ENCODE assay signal across 1 cellular context in the genomic region with DNA sequence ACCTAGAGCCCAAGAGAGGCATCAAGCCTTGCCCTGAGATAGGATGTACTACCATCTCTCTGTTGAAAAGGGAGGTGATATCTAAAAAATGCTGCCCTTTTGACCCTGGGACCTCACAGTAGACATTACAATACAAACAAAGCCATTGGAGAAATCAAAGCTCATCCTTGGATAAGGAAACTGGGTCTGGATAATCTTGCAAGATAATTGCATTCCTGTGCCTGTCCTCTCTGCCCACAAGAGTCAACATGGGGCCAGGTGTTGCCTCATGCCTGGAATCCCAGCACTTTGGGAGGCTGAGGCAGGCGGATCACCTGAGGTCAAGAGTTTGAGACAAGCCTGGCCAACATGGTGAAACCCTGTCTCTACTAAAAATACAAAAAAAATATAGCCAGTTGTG.
A peak's percentile ranks its signal among the peaks of the same experiment; 100 is the strongest.
TF ChIP-seq lines count a peak whose summit lies in the region.

No MANE protein-coding gene starts in this region.

TF ChIP-seq in HepG2, 621 proteins besides CTCF, POLR2A, EP300 and RAD21 (continued from another document and continues in another):
- TF ChIP-seq, protein P1, sequence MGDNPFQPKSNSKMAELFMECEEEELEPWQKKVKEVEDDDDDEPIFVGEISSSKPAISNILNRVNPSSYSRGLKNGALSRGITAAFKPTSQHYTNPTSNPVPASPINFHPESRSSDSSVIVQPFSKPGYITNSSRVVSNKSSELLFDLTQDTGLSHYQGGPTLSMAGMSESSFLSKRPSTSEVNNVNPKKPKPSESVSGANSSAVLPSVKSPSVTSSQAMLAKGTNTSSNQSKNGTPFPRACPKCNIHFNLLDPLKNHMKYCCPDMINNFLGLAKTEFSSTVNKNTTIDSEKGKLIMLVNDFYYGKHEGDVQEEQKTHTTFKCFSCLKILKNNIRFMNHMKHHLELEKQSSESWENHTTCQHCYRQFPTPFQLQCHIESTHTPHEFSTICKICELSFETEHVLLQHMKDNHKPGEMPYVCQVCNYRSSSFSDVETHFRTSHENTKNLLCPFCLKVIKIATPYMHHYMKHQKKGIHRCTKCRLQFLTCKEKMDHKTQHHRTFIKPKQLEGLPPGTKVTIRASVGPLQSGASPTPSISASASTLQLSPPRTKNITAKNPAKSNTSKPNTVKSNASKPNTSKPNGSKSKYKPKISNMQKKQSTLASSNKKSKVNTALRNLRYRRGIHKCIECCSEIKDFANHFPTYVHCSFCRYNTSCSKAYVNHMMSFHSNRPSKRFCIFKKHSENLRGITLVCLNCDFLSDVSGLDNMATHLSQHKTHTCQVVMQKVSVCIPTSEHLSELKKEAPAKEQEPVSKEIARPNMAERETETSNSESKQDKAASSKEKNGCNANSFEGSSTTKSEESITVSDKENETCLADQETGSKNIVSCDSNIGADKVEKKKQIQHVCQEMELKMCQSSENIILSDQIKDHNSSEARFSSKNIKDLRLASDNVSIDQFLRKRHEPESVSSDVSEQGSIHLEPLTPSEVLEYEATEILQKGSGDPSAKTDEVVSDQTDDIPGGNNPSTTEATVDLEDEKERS (CRISPR knock-in tag; IDR thresholded peaks at IDR 0.05) = no peak
- TF ChIP-seq RARA (CRISPR knock-in tag; IDR thresholded peaks at IDR 0.05) = peak; percentile 65
- TF ChIP-seq, protein P2, sequence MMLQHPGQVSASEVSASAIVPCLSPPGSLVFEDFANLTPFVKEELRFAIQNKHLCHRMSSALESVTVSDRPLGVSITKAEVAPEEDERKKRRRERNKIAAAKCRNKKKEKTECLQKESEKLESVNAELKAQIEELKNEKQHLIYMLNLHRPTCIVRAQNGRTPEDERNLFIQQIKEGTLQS (CRISPR knock-in tag; IDR thresholded peaks at IDR 0.05) = no peak; the same call in 1 of the 2 replicates
- no peak for TF ChIP-seq ZNF317 (CRISPR knock-in tag; IDR thresholded peaks at IDR 0.05)
- TF ChIP-seq, protein P3, sequence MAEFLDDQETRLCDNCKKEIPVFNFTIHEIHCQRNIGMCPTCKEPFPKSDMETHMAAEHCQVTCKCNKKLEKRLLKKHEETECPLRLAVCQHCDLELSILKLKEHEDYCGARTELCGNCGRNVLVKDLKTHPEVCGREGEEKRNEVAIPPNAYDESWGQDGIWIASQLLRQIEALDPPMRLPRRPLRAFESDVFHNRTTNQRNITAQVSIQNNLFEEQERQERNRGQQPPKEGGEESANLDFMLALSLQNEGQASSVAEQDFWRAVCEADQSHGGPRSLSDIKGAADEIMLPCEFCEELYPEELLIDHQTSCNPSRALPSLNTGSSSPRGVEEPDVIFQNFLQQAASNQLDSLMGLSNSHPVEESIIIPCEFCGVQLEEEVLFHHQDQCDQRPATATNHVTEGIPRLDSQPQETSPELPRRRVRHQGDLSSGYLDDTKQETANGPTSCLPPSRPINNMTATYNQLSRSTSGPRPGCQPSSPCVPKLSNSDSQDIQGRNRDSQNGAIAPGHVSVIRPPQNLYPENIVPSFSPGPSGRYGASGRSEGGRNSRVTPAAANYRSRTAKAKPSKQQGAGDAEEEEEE (CRISPR knock-in tag; IDR thresholded peaks at IDR 0.05; ENCODE audit: borderline replicate concordance) = no peak
- TF ChIP-seq HMG20A (CRISPR knock-in tag; IDR thresholded peaks at IDR 0.05; ENCODE audit: borderline replicate concordance) = peak; percentile 41; the same call in 1 of the 2 replicates
- TF ChIP-seq PTBP1 (IDR thresholded peaks at IDR 0.05; ENCODE audit: low read depth, low read length, poor library complexity, severe bottlenecking) = no peak
- TF ChIP-seq, protein P4, sequence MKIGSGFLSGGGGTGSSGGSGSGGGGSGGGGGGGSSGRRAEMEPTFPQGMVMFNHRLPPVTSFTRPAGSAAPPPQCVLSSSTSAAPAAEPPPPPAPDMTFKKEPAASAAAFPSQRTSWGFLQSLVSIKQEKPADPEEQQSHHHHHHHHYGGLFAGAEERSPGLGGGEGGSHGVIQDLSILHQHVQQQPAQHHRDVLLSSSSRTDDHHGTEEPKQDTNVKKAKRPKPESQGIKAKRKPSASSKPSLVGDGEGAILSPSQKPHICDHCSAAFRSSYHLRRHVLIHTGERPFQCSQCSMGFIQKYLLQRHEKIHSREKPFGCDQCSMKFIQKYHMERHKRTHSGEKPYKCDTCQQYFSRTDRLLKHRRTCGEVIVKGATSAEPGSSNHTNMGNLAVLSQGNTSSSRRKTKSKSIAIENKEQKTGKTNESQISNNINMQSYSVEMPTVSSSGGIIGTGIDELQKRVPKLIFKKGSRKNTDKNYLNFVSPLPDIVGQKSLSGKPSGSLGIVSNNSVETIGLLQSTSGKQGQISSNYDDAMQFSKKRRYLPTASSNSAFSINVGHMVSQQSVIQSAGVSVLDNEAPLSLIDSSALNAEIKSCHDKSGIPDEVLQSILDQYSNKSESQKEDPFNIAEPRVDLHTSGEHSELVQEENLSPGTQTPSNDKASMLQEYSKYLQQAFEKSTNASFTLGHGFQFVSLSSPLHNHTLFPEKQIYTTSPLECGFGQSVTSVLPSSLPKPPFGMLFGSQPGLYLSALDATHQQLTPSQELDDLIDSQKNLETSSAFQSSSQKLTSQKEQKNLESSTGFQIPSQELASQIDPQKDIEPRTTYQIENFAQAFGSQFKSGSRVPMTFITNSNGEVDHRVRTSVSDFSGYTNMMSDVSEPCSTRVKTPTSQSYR (CRISPR knock-in tag; IDR thresholded peaks at IDR 0.05; ENCODE audit: borderline replicate concordance) = no peak
- TF ChIP-seq ZNF644 (CRISPR knock-in tag; IDR thresholded peaks at IDR 0.05; ENCODE audit: low read depth) = peak; percentile 79
- TF ChIP-seq, protein P5, sequence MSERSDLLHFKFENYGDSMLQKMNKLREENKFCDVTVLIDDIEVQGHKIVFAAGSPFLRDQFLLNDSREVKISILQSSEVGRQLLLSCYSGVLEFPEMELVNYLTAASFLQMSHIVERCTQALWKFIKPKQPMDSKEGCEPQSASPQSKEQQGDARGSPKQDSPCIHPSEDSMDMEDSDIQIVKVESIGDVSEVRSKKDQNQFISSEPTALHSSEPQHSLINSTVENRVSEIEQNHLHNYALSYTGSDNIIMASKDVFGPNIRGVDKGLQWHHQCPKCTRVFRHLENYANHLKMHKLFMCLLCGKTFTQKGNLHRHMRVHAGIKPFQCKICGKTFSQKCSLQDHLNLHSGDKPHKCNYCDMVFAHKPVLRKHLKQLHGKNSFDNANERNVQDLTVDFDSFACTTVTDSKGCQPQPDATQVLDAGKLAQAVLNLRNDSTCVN (CRISPR knock-in tag; IDR thresholded peaks at IDR 0.05; ENCODE audit: borderline replicate concordance) = no peak
- TF ChIP-seq, protein P6, sequence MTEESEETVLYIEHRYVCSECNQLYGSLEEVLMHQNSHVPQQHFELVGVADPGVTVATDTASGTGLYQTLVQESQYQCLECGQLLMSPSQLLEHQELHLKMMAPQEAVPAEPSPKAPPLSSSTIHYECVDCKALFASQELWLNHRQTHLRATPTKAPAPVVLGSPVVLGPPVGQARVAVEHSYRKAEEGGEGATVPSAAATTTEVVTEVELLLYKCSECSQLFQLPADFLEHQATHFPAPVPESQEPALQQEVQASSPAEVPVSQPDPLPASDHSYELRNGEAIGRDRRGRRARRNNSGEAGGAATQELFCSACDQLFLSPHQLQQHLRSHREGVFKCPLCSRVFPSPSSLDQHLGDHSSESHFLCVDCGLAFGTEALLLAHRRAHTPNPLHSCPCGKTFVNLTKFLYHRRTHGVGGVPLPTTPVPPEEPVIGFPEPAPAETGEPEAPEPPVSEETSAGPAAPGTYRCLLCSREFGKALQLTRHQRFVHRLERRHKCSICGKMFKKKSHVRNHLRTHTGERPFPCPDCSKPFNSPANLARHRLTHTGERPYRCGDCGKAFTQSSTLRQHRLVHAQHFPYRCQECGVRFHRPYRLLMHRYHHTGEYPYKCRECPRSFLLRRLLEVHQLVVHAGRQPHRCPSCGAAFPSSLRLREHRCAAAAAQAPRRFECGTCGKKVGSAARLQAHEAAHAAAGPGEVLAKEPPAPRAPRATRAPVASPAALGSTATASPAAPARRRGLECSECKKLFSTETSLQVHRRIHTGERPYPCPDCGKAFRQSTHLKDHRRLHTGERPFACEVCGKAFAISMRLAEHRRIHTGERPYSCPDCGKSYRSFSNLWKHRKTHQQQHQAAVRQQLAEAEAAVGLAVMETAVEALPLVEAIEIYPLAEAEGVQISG (CRISPR knock-in tag; IDR thresholded peaks at IDR 0.05) = 0 out of 2 replicates have a peak, but pooled peaks have one; percentile 25
- TF ChIP-seq, protein P7, sequence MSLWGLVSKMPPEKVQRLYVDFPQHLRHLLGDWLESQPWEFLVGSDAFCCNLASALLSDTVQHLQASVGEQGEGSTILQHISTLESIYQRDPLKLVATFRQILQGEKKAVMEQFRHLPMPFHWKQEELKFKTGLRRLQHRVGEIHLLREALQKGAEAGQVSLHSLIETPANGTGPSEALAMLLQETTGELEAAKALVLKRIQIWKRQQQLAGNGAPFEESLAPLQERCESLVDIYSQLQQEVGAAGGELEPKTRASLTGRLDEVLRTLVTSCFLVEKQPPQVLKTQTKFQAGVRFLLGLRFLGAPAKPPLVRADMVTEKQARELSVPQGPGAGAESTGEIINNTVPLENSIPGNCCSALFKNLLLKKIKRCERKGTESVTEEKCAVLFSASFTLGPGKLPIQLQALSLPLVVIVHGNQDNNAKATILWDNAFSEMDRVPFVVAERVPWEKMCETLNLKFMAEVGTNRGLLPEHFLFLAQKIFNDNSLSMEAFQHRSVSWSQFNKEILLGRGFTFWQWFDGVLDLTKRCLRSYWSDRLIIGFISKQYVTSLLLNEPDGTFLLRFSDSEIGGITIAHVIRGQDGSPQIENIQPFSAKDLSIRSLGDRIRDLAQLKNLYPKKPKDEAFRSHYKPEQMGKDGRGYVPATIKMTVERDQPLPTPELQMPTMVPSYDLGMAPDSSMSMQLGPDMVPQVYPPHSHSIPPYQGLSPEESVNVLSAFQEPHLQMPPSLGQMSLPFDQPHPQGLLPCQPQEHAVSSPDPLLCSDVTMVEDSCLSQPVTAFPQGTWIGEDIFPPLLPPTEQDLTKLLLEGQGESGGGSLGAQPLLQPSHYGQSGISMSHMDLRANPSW (CRISPR knock-in tag; IDR thresholded peaks at IDR 0.05; ENCODE audit: borderline replicate concordance) = no peak
- no peak for TF ChIP-seq KDM4B (CRISPR knock-in tag; IDR thresholded peaks at IDR 0.05)
- no peak for TF ChIP-seq MYNN (CRISPR knock-in tag; IDR thresholded peaks at IDR 0.05; ENCODE audit: low read depth)
- no peak for TF ChIP-seq SUZ12 (IDR thresholded peaks at IDR 0.05; ENCODE audit: low read depth, low read length)
- TF ChIP-seq, protein P8, sequence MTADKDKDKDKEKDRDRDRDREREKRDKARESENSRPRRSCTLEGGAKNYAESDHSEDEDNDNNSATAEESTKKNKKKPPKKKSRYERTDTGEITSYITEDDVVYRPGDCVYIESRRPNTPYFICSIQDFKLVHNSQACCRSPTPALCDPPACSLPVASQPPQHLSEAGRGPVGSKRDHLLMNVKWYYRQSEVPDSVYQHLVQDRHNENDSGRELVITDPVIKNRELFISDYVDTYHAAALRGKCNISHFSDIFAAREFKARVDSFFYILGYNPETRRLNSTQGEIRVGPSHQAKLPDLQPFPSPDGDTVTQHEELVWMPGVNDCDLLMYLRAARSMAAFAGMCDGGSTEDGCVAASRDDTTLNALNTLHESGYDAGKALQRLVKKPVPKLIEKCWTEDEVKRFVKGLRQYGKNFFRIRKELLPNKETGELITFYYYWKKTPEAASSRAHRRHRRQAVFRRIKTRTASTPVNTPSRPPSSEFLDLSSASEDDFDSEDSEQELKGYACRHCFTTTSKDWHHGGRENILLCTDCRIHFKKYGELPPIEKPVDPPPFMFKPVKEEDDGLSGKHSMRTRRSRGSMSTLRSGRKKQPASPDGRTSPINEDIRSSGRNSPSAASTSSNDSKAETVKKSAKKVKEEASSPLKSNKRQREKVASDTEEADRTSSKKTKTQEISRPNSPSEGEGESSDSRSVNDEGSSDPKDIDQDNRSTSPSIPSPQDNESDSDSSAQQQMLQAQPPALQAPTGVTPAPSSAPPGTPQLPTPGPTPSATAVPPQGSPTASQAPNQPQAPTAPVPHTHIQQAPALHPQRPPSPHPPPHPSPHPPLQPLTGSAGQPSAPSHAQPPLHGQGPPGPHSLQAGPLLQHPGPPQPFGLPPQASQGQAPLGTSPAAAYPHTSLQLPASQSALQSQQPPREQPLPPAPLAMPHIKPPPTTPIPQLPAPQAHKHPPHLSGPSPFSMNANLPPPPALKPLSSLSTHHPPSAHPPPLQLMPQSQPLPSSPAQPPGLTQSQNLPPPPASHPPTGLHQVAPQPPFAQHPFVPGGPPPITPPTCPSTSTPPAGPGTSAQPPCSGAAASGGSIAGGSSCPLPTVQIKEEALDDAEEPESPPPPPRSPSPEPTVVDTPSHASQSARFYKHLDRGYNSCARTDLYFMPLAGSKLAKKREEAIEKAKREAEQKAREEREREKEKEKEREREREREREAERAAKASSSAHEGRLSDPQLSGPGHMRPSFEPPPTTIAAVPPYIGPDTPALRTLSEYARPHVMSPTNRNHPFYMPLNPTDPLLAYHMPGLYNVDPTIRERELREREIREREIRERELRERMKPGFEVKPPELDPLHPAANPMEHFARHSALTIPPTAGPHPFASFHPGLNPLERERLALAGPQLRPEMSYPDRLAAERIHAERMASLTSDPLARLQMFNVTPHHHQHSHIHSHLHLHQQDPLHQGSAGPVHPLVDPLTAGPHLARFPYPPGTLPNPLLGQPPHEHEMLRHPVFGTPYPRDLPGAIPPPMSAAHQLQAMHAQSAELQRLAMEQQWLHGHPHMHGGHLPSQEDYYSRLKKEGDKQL (CRISPR knock-in tag; IDR thresholded peaks at IDR 0.05; ENCODE audit: low read depth) = peak; percentile 19; the same call in 1 of the 2 replicates
- peak; percentile 92 for TF ChIP-seq NR2F6 (IDR thresholded peaks at IDR 0.05)
- peak; percentile 75 for TF ChIP-seq NR2F6 (CRISPR knock-in tag; IDR thresholded peaks at IDR 0.05)
- no peak for TF ChIP-seq MED1 (CRISPR knock-in tag; IDR thresholded peaks at IDR 0.05)
- TF ChIP-seq ZFP36L1 (CRISPR knock-in tag; IDR thresholded peaks at IDR 0.05) = no peak
- TF ChIP-seq ZNF780A (CRISPR knock-in tag; IDR thresholded peaks at IDR 0.05) = no peak
- TF ChIP-seq, protein P9, sequence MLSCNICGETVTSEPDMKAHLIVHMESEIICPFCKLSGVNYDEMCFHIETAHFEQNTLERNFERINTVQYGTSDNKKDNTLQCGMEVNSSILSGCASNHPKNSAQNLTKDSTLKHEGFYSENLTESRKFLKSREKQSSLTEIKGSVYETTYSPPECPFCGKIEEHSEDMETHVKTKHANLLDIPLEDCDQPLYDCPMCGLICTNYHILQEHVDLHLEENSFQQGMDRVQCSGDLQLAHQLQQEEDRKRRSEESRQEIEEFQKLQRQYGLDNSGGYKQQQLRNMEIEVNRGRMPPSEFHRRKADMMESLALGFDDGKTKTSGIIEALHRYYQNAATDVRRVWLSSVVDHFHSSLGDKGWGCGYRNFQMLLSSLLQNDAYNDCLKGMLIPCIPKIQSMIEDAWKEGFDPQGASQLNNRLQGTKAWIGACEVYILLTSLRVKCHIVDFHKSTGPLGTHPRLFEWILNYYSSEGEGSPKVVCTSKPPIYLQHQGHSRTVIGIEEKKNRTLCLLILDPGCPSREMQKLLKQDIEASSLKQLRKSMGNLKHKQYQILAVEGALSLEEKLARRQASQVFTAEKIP (CRISPR knock-in tag; IDR thresholded peaks at IDR 0.05; ENCODE audit: borderline replicate concordance) = no peak
- no peak for TF ChIP-seq ZFP90 (CRISPR knock-in tag; IDR thresholded peaks at IDR 0.05; ENCODE audit: borderline replicate concordance)
- TF ChIP-seq ZNF598 (CRISPR knock-in tag; IDR thresholded peaks at IDR 0.05; ENCODE audit: borderline replicate concordance) = no peak
- TF ChIP-seq, protein P10, sequence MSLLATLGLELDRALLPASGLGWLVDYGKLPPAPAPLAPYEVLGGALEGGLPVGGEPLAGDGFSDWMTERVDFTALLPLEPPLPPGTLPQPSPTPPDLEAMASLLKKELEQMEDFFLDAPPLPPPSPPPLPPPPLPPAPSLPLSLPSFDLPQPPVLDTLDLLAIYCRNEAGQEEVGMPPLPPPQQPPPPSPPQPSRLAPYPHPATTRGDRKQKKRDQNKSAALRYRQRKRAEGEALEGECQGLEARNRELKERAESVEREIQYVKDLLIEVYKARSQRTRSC (CRISPR knock-in tag; IDR thresholded peaks at IDR 0.05; ENCODE audit: low read depth) = no peak
